In genomic region chr5:136030956-136031611, GRCh38 we compare ENCODE assay signal across 8 cellular contexts. TPM values are rescaled to one million over a fixed set of nuclear protein-coding genes. Genes with fewer than 3 reads are reported as not detected.
DNase-seq lines count a peak whose midpoint lies in the region; ATAC-seq and TF ChIP-seq lines count a peak whose summit lies in the region.

No MANE protein-coding gene starts in this region.

- peaks cover 56% of the 10 kb centered on the region for H3K4me1 Mint-ChIP-seq in osteocyte (ENCODE audit: unreplicated experiment)
- peaks cover 3% of the 10 kb centered on the region for H3K4me1 Mint-ChIP-seq in activated naive CD4-positive, alpha-beta T cell treated with anti-CD3 and anti-CD28 coated beads, Interleukin-2, amount 10 ng/mL, durations not matched to agents 7 days and 5 days

- H3K4me3 ChIP-seq in astrocyte of the spinal cord (ENCODE audit: low read depth, low read length), result peak overlapping the region; percentile 79

- peak; percentile 85 for ATAC-seq in GM18520 (IDR thresholded peaks at IDR 0.05; ENCODE audit: unreplicated experiment)
- ATAC-seq in HG02852 (IDR thresholded peaks at IDR 0.05; ENCODE audit: unreplicated experiment), result peak; percentile 82
- no peak for ATAC-seq in esophagus mucosa
- no peak for ATAC-seq in GM19397 (IDR thresholded peaks at IDR 0.05; ENCODE audit: unreplicated experiment)

- TF ChIP-seq CTCF in astrocyte of the spinal cord (IDR thresholded peaks at IDR 0.05; ENCODE audit: low read depth, low read length) (no peak), osteocyte (IDR thresholded peaks at IDR 0.05) (no peak)

- peaks cover 16% of the 10 kb centered on the region for H3K36me3 Mint-ChIP-seq in osteocyte (ENCODE audit: unreplicated experiment)
- no peaks in the 10 kb centered on the region for H3K36me3 Mint-ChIP-seq in activated naive CD4-positive, alpha-beta T cell treated with anti-CD3 and anti-CD28 coated beads, Interleukin-2, amount 10 ng/mL, durations not matched to agents 7 days and 5 days

- H3K9me3 Mint-ChIP-seq in osteocyte (ENCODE audit: unreplicated experiment), result no peaks in the 10 kb centered on the region
- H3K9me3 Mint-ChIP-seq in activated naive CD4-positive, alpha-beta T cell treated with anti-CD3 and anti-CD28 coated beads, Interleukin-2, amount 10 ng/mL, durations not matched to agents 7 days and 5 days, result no peaks in the 10 kb centered on the region

- H3K4me3 Mint-ChIP-seq in osteocyte (ENCODE audit: unreplicated experiment), result peak overlapping the region; percentile 66
- no peak overlapping the region for H3K4me3 Mint-ChIP-seq in activated naive CD4-positive, alpha-beta T cell treated with anti-CD3 and anti-CD28 coated beads, Interleukin-2, amount 10 ng/mL, durations not matched to agents 7 days and 5 days

- H3K27me3 Mint-ChIP-seq in osteocyte (ENCODE audit: unreplicated experiment), result no peaks in the 10 kb centered on the region
- H3K27me3 Mint-ChIP-seq in activated naive CD4-positive, alpha-beta T cell treated with anti-CD3 and anti-CD28 coated beads, Interleukin-2, amount 10 ng/mL, durations not matched to agents 7 days and 5 days, result peaks cover 44% of the 10 kb centered on the region

- DNase-seq in astrocyte of the spinal cord (ENCODE audit: low read depth, low spot score) (no peak), osteocyte (ENCODE audit: extremely low spot score, unreplicated experiment) (no peak), NCI-H510A treated with DMSO at 0.1 percent for 48 hours (lab: John Stamatoyannopoulos, UW) (no peak)
- DNase-seq in activated naive CD4-positive, alpha-beta T cell treated with anti-CD3 and anti-CD28 coated beads, Interleukin-2, amount 10 ng/mL, durations not matched to agents 7 days and 5 days, result no peak

- no peak overlapping the region for H3K27ac Mint-ChIP-seq in osteocyte (ENCODE audit: unreplicated experiment)
- H3K27ac Mint-ChIP-seq in activated naive CD4-positive, alpha-beta T cell treated with anti-CD3 and anti-CD28 coated beads, Interleukin-2, amount 10 ng/mL, durations not matched to agents 7 days and 5 days, result no peak overlapping the region

- CTCF ChIA-PET in activated naive CD4-positive, alpha-beta T cell treated with anti-CD3 and anti-CD28 coated beads, Interleukin-2, amount 10 ng/mL, durations not matched to agents 7 days and 5 days (lab: Charles Lee), result no interaction called here

- in situ Hi-C loops in astrocyte of the spinal cord (cut with HindIII; ENCODE audit: low sequenced_read_pairs), result no loop called here

RNA-seq across cellular contexts. Expression of gene TGFBI, which starts 2.3 kb away (rescaled TPM):
- total RNA-seq in osteocyte, result 267 and 343 TPM in 2 replicates
- total RNA-seq in esophagus mucosa, result 13.4 TPM

Comparison
In these comparisons a context has a peak if more than half of its experiments do, and no peak if none do; other contexts are left out.
1. ATAC-seq: peak in GM18520 (single experiment) and HG02852 (single experiment); none in esophagus mucosa (single experiment) and GM19397 (single experiment).
2. RNA of gene TGFBI, which starts 2.3 kb away (total RNA-seq): 267 to 343 TPM in osteocyte; 13.4 TPM in esophagus mucosa (single experiment); every median in the first group is over 10 times any median in the second.